In genomic region chr11:113664981-113665710, GRCh38 we compare ENCODE assay signal across 22 cellular contexts. TPM values are rescaled to one million over a fixed set of nuclear protein-coding genes. Genes with fewer than 3 reads are reported as not detected.
DNase-seq lines count a peak whose midpoint lies in the region; ATAC-seq and TF ChIP-seq lines count a peak whose summit lies in the region.
"Had no signal": no experiment of that assay in that cellular context is flagged by ENCODE, and none has a peak within 500 bp of the region (broad histone marks: within the 10 kb centered on the region; RNA-seq: fewer than 3 reads in every experiment).

No MANE protein-coding gene starts in this region.

- no peak overlapping the region for H3K4me3 ChIP-seq in esophagus muscularis mucosa

- H3K36me3 ChIP-seq in esophagus muscularis mucosa = no peaks in the 10 kb centered on the region

- 71% methylated on average over 9 of the region's 9 CpGs for WGBS in esophagus muscularis mucosa

- no peaks in the 10 kb centered on the region for H3K4me1 ChIP-seq in esophagus muscularis mucosa

- no peak for ATAC-seq in stimulated activated naive B cell treated with anti-CD40 and anti-IgM and Interleukin-4, amounts not matched to agents 10 μg/mL and 1 μg/mL and 100 μg/mL, for 72 hours (replicated peaks)
- ATAC-seq: left ventricle myocardium superior; natural killer cell treated with Interleukin-12 subunit alpha and Interleukin-12 subunit beta and Interleukin-15 and Interleukin-18, amount 100 ng/mL, for 72 hours; sciatic nerve had no signal

- peaks cover 0 to 21% (median 12%) of the 10 kb centered on the region in 4 donors for H3K9me3 ChIP-seq in esophagus muscularis mucosa

- no peak overlapping the region for H3K27ac ChIP-seq in esophagus muscularis mucosa (replicated peaks in 1 of 4)

- H3K4me1 Mint-ChIP-seq in endothelial cell (ENCODE audit: unreplicated experiment) (peaks cover 9% of the 10 kb centered on the region), progenitor cell of endocrine pancreas (ENCODE audit: low read depth) (peaks cover 15% of the 10 kb centered on the region)
- H3K4me1 Mint-ChIP-seq in stimulated activated naive B cell treated with anti-CD40 and anti-IgM and Interleukin-4, amounts not matched to agents 10 μg/mL and 1 μg/mL and 100 μg/mL, for 72 hours = no peaks in the 10 kb centered on the region
- H3K4me1 Mint-ChIP-seq: CD14-positive monocyte had no signal

- H3K36me3 Mint-ChIP-seq in endothelial cell (ENCODE audit: low read depth, unreplicated experiment) (no peaks in the 10 kb centered on the region), progenitor cell of endocrine pancreas (ENCODE audit: insufficient read depth) (peaks cover 1% of the 10 kb centered on the region)
- H3K36me3 Mint-ChIP-seq in stimulated activated naive B cell treated with anti-CD40 and anti-IgM and Interleukin-4, amounts not matched to agents 10 μg/mL and 1 μg/mL and 100 μg/mL, for 72 hours = no peaks in the 10 kb centered on the region
- H3K36me3 Mint-ChIP-seq: CD14-positive monocyte had no signal

- TF ChIP-seq EP300 in esophagus muscularis mucosa (IDR thresholded peaks at IDR 0.05) = no peak

- no peak for TF ChIP-seq POLR2A in esophagus muscularis mucosa (IDR thresholded peaks at IDR 0.05; ENCODE audit: low read depth)

- no peaks in the 10 kb centered on the region for H3K27me3 ChIP-seq in esophagus muscularis mucosa

- no peak overlapping the region for H3K4me3 Mint-ChIP-seq in endothelial cell (ENCODE audit: unreplicated experiment)
- no peak overlapping the region for H3K4me3 Mint-ChIP-seq in progenitor cell of endocrine pancreas (ENCODE audit: low read depth)
- no peak overlapping the region for H3K4me3 Mint-ChIP-seq in stimulated activated naive B cell treated with anti-CD40 and anti-IgM and Interleukin-4, amounts not matched to agents 10 μg/mL and 1 μg/mL and 100 μg/mL, for 72 hours
- H3K4me3 Mint-ChIP-seq: CD14-positive monocyte; natural killer cell treated with Interleukin-12 subunit alpha and Interleukin-12 subunit beta and Interleukin-15 and Interleukin-18, amount 100 ng/mL, for 72 hours had no signal

- H3K27me3 Mint-ChIP-seq in endothelial cell (ENCODE audit: unreplicated experiment) (no peaks in the 10 kb centered on the region), progenitor cell of endocrine pancreas (no peaks in the 10 kb centered on the region)
- H3K27me3 Mint-ChIP-seq in stimulated activated naive B cell treated with anti-CD40 and anti-IgM and Interleukin-4, amounts not matched to agents 10 μg/mL and 1 μg/mL and 100 μg/mL, for 72 hours = peaks cover 0 to 9% of the 10 kb centered on the region in 2 donors

- TF ChIP-seq CTCF in endothelial cell (IDR thresholded peaks at IDR 0.05; ENCODE audit: unreplicated experiment) = no peak
- TF ChIP-seq CTCF in progenitor cell of endocrine pancreas (IDR thresholded peaks at IDR 0.05; ENCODE audit: unreplicated experiment) = no peak
- TF ChIP-seq CTCF in esophagus muscularis mucosa (IDR thresholded peaks at IDR 0.05) = no peak

- intact Hi-C loops in esophagus muscularis mucosa (cut with DNase I) = no loop called here

- DNase-seq in HT-29 (ENCODE audit: low spot score) = peak; percentile 92
- DNase-seq in RPMI7951 (ENCODE audit: low read depth) = peak; percentile 80
- no peak for DNase-seq in endothelial cell (ENCODE audit: low spot score)
- DNase-seq in progenitor cell of endocrine pancreas (ENCODE audit: low spot score, unreplicated experiment) = no peak
- no peak for DNase-seq in esophagus muscularis mucosa (ENCODE audit: extremely low spot score)
- no peak for DNase-seq in activated CD8-positive, alpha-beta memory T cell treated with anti-CD3 and anti-CD28 coated beads, Interleukin-2, amount 50 U/mL, for 48 hours
- no peak for DNase-seq in stimulated activated naive B cell treated with anti-CD40 and anti-IgM and Interleukin-4, amounts not matched to agents 10 μg/mL and 1 μg/mL and 100 μg/mL, for 72 hours
- no peak for DNase-seq in AML-193 (lab: John Stamatoyannopoulos, UW)
- DNase-seq: activated CD4-positive, alpha-beta T cell treated with anti-CD3 and anti-CD28 coated beads, Interleukin-2, amount 50 U/mL, for 48 hours; amygdala; cortex of kidney; hippocampal formation; KBM-7; left ventricle myocardium superior; NCI-H524; RPMI8226; stimulated activated naive CD4-positive, alpha-beta T cell; T-helper 2 cell had no signal

- H3K9me3 Mint-ChIP-seq in endothelial cell (ENCODE audit: unreplicated experiment) (peaks cover 4% of the 10 kb centered on the region), progenitor cell of endocrine pancreas (ENCODE audit: low read depth) (peaks cover 8% of the 10 kb centered on the region)
- peaks cover 8 to 14% of the 10 kb centered on the region in 2 donors for H3K9me3 Mint-ChIP-seq in stimulated activated naive B cell treated with anti-CD40 and anti-IgM and Interleukin-4, amounts not matched to agents 10 μg/mL and 1 μg/mL and 100 μg/mL, for 72 hours

- H3K27ac Mint-ChIP-seq in endothelial cell (ENCODE audit: unreplicated experiment) (peak overlapping the region; percentile 65), progenitor cell of endocrine pancreas (peak overlapping the region; percentile 7)
- H3K27ac Mint-ChIP-seq in stimulated activated naive B cell treated with anti-CD40 and anti-IgM and Interleukin-4, amounts not matched to agents 10 μg/mL and 1 μg/mL and 100 μg/mL, for 72 hours = no peak overlapping the region
- H3K27ac Mint-ChIP-seq: activated T-helper 2 cell treated with anti-CD3 and anti-CD28 coated beads, Interferon-gamma antibody, Interleukin-2, Interleukin-4, amounts not matched to agents 10 μg/mL and 5 μg/mL and 100 μg/mL, durations not matched to agents 14 hours and 24 hours and 36 hours; CD14-positive monocyte; natural killer cell treated with Interleukin-12 subunit alpha and Interleukin-12 subunit beta and Interleukin-15 and Interleukin-18, amount 100 ng/mL, for 72 hours had no signal

RNA-seq across cellular contexts. Expression of gene TMPRSS5, which starts 41.0 kb away (rescaled TPM):
- total RNA-seq in HT-29 (2014; rRNA removed; shearing (Covaris generic)) = 1.6 and 1.8 TPM in 2 replicates
- 0.12 TPM in 1 of 2 replicates, not detected in the other for total RNA-seq in RPMI7951 (2014; rRNA removed; shearing (Covaris generic))
- total RNA-seq in endothelial cell (ENCODE audit: unreplicated experiment) (2.7 TPM), progenitor cell of endocrine pancreas (1.8 and 2.6 TPM in 2 replicates), esophagus muscularis mucosa (under 1 TPM; 0.26 to 0.83 (median 0.37) TPM)

Comparison
In these comparisons a context has a peak if more than half of its experiments do, and no peak if none do; other contexts are left out.
1. DNase-seq: peak in HT-29 (single experiment) and RPMI7951 (single experiment); none in endothelial cell (single experiment), progenitor cell of endocrine pancreas (single experiment), esophagus muscularis mucosa (single experiment), activated CD8-positive, alpha-beta memory T cell treated with anti-CD3 and anti-CD28 coated beads, Interleukin-2, amount 50 U/mL, for 48 hours (single experiment), stimulated activated naive B cell treated with anti-CD40 and anti-IgM and Interleukin-4, amounts not matched to agents 10 μg/mL and 1 μg/mL and 100 μg/mL, for 72 hours (single experiment) and AML-193 (0 of 2).